8 cellular contexts compared by ENCODE assay signal in the genomic region with DNA sequence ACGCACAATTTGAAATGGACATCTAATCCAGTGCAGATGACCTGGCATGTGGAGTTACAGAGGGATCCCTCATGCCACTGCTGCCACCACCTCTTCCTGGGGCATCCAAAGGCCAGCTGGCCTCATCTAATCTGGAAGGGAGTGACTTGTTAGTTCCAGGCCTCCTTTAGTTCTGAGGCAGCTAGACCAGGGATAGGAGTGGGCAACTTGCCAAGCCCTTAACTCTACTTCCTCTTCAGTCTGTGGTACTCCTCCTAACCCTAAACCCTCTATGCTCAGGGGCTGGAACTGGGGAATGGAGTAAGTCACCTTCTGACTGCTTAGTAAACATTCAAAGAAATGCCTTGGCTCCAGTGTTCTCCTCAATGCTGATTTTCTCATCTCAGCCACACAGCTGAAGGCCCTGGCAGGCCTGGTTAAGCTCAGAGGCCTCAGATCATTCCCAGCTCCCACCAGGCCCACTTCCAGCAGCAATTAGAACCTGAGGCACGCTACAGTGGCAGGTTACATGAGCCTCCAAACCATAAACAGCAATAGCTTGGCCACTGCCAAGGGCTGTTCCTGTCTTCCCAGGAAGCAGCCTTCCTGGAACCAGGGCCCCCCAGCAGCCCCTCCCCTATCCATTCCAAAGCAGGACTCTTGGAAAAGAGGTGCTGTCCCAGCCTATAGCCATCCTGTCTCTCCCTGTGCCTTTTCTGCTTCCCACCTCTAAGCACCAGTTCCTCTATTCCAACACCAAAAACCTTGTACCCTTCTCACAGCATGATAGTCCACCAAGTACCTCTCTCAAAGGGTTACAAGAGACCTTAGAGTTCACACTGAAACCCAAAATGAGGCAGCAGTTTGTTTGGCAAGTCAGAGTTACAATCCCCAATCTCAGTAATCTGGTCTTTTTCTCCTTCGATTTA. TPM values are rescaled to one million over a fixed set of nuclear protein-coding genes. Genes with fewer than 3 reads are reported as not detected.
DNase-seq lines count a peak whose midpoint lies in the region; ATAC-seq and TF ChIP-seq lines count a peak whose summit lies in the region.

No MANE protein-coding gene starts in this region.

- H3K27me3 ChIP-seq in esophagus squamous epithelium (no peaks in the 10 kb centered on the region), osteoblast (ENCODE audit: insufficient read depth, low read length) (no peaks in the 10 kb centered on the region)

- peaks cover 26 to 59% (median 34%) of the 10 kb centered on the region in 3 donors for H3K4me1 ChIP-seq in esophagus squamous epithelium
- peaks cover 25% of the 10 kb centered on the region for H3K4me1 ChIP-seq in osteoblast (ENCODE audit: insufficient read depth, low read length)

- intact Hi-C loops in esophagus squamous epithelium (cut with DNase I), result no loop called here

- no peak for TF ChIP-seq POLR2A in esophagus squamous epithelium (IDR thresholded peaks at IDR 0.05)

- H4K20me1 ChIP-seq in osteoblast (ENCODE audit: insufficient read depth, low read length), result peaks cover 22% of the 10 kb centered on the region

- DNase-seq in NCI-H82 (lab: John Stamatoyannopoulos, UW) (peak; percentile 10), NCI-H82 treated with DMSO at 0.1 percent for 48 hours (lab: John Stamatoyannopoulos, UW; ENCODE audit: unreplicated experiment) (no peak), SKM-1 (lab: John Stamatoyannopoulos, UW; ENCODE audit: unreplicated experiment) (peak; percentile 84), esophagus squamous epithelium (lab: John Stamatoyannopoulos, UW) (no peak), osteoblast (ENCODE audit: insufficient read length, low spot score, missing footprints) (peak; percentile 34), activated gamma-delta T cell (lab: John Stamatoyannopoulos, UW) (no peak)

- H3K4me3 ChIP-seq in esophagus squamous epithelium, result no peak overlapping the region
- no peak overlapping the region for H3K4me3 ChIP-seq in osteoblast (ENCODE audit: insufficient read depth, low read length)

- TF ChIP-seq CTCF in esophagus squamous epithelium (IDR thresholded peaks at IDR 0.05), result no peak
- TF ChIP-seq CTCF in osteoblast (IDR thresholded peaks at IDR 0.05; ENCODE audit: extremely low read depth, low read depth, low read length), result no peak

- 70 to 82% methylated on average over 2 to 3 of the region's 3 CpGs for WGBS in esophagus squamous epithelium, 2 donors

- H3K36me3 ChIP-seq in esophagus squamous epithelium (peaks cover 0 to 59% (median 31%) of the 10 kb centered on the region in 3 donors), osteoblast (ENCODE audit: insufficient read depth, low read length) (peaks cover 46% of the 10 kb centered on the region)

- H3K27ac ChIP-seq in esophagus squamous epithelium (peak overlapping the region; percentile 95 to 98 (median 96)), osteoblast (ENCODE audit: low read depth, low read length) (peak overlapping the region; percentile 30)

- no peaks in the 10 kb centered on the region for H3K9me3 ChIP-seq in esophagus squamous epithelium
- H3K9me3 ChIP-seq in osteoblast (ENCODE audit: low read depth, low read length), result no peaks in the 10 kb centered on the region

- ATAC-seq in HG02981 (IDR thresholded peaks at IDR 0.05; ENCODE audit: unreplicated experiment), result no peak
- ATAC-seq in HG02938 (IDR thresholded peaks at IDR 0.05; ENCODE audit: unreplicated experiment), result no peak

- no peak overlapping the region for H3K4me2 ChIP-seq in osteoblast (ENCODE audit: insufficient read depth, low read length)

- H2AFZ ChIP-seq in osteoblast (ENCODE audit: low read length), result no peak overlapping the region

- H3K79me2 ChIP-seq in osteoblast (ENCODE audit: insufficient read depth, low read length), result peaks cover 45% of the 10 kb centered on the region

RNA-seq across cellular contexts. Expression of gene EIF4EBP3, which starts 2.0 kb away (rescaled TPM):
- total RNA-seq in esophagus squamous epithelium, result 10 to 100 TPM in 1 of 4 donors, 1 to 10 TPM in 3; 3.0 to 12.4 (median 6.2) TPM
- total RNA-seq in osteoblast, result 3.8 and 4.7 TPM in 2 replicates

RNA-seq across cellular contexts. Expression of gene SRA1, which starts 7.8 kb away (rescaled TPM):
- total RNA-seq in esophagus squamous epithelium, result 10 to 100 TPM; 17.4 to 22.3 (median 21.0) TPM
- total RNA-seq in osteoblast, result 28.2 and 35.7 TPM in 2 replicates

RNA-seq across cellular contexts. Expression of gene APBB3, which starts 14.9 kb away (rescaled TPM):
- 10 to 100 TPM in 1 of 4 donors, 1 to 10 TPM in 3; 3.4 to 10.5 (median 6.5) TPM for total RNA-seq in esophagus squamous epithelium
- 19.7 and 24.2 TPM in 2 replicates for total RNA-seq in osteoblast

RNA-seq across cellular contexts. Expression of gene SLC35A4, which starts 15.1 kb away (rescaled TPM):
- total RNA-seq in esophagus squamous epithelium, result 10 to 100 TPM; 41.4 to 56.9 (median 52.6) TPM
- total RNA-seq in osteoblast, result 17.4 and 20.6 TPM in 2 replicates

Comparison
In these comparisons a context has a peak if more than half of its experiments do, and no peak if none do; other contexts are left out.
1. DNase-seq: peak in NCI-H82 (single experiment), SKM-1 (single experiment) and osteoblast (single experiment); none in NCI-H82 treated with DMSO at 0.1 percent for 48 hours (single experiment), esophagus squamous epithelium (single experiment) and activated gamma-delta T cell (single experiment).